15 cellular contexts compared by ENCODE assay signal in the genomic region with DNA sequence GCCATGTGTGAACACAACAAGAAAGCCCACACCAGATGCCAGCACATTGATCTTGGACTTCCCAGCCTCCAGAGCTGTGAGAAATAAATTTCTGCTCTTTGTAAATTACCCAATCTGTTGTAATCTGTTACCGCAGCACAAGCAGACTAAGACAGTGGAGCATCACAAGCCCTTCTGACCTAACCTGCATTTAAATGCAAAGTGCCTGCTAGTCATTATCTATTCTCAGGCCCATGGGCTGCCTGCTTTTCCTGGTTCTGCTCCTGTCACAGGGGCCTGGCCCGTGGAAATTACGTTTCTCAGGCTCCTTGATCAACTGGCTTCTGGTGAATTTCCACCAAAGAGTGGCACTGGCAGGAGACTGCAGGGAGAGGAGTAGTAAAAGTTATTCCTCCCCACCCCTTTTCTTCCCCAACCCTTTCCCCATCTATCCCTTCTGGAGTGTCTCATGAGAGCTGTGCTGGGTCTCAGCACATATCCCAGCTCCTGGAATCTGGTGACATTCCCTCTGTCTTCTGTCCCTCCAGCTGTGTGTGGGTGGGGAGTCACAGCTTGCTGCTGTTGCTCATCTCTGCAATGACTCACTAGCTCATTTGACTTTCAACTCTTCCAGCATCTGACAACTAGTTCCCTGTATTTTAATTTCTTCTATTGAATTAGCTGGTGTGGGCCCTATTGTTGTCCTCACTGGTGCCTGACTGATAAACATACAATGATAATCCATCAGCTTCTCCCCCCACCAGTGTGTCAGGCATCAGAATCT.
DNase-seq lines count a peak whose midpoint lies in the region; ATAC-seq and TF ChIP-seq lines count a peak whose summit lies in the region.
"Had no signal": no experiment of that assay in that cellular context is flagged by ENCODE, and none has a peak within 500 bp of the region (broad histone marks: within the 10 kb centered on the region; RNA-seq: fewer than 3 reads in every experiment).

No MANE protein-coding gene starts in this region.

- H4K8ac ChIP-seq in mesenchymal stem cell (ENCODE audit: low read length): no peak overlapping the region

- no peak overlapping the region for H3K18ac ChIP-seq in mesenchymal stem cell (ENCODE audit: low read depth in 1 of 2, low read length in 2 of 2)

- no peaks in the 10 kb centered on the region for H3K36me3 Mint-ChIP-seq in chondrocyte (ENCODE audit: low read depth)

- H3F3A ChIP-seq in MM.1S (ENCODE audit: insufficient read depth, low read length): no peaks in the 10 kb centered on the region

- no peaks in the 10 kb centered on the region for H3K9me3 ChIP-seq in HUES48 (ENCODE audit: control insufficient read depth, insufficient read depth, low read length)
- peaks cover 6% of the 10 kb centered on the region for H3K9me3 ChIP-seq in mesenchymal stem cell (ENCODE audit: control insufficient read depth, low read length)
- no peaks in the 10 kb centered on the region for H3K9me3 ChIP-seq in MM.1S (replicated peaks; ENCODE audit: insufficient read depth, low read length)
- H3K9me3 ChIP-seq: prostate gland had no signal

- no peak overlapping the region for H3K4me2 ChIP-seq in mesenchymal stem cell (ENCODE audit: low read length, poor library complexity, severe bottlenecking)
- H3K4me2 ChIP-seq in MM.1S (ENCODE audit: low read depth, low read length): no peak overlapping the region

- no peak overlapping the region for H3K14ac ChIP-seq in mesenchymal stem cell (ENCODE audit: low read length in 2 of 2)

- H3K9ac ChIP-seq in HUES48 (ENCODE audit: low read depth, low read length): no peak overlapping the region
- H3K9ac ChIP-seq in mesenchymal stem cell (ENCODE audit: low read length): peak overlapping the region; percentile 72
- H3K9ac ChIP-seq in MM.1S (ENCODE audit: low read length): no peak overlapping the region

- H2BK120ac ChIP-seq in mesenchymal stem cell (ENCODE audit: low read depth, low read length): no peak overlapping the region

- no peak overlapping the region for H2BK5ac ChIP-seq in mesenchymal stem cell (ENCODE audit: low read depth, low read length, poor library complexity, severe bottlenecking)

- no peak overlapping the region for H3K4ac ChIP-seq in mesenchymal stem cell (ENCODE audit: low read depth in 1 of 2, low read length in 2 of 2)

- H3K27me3 Mint-ChIP-seq in chondrocyte (ENCODE audit: low read depth): no peaks in the 10 kb centered on the region

- H3K4me1 Mint-ChIP-seq in chondrocyte (ENCODE audit: low read depth): peaks cover 28% of the 10 kb centered on the region

- H3K79me1 ChIP-seq in mesenchymal stem cell (replicated peaks; ENCODE audit: low read length, poor library complexity, severe bottlenecking): no peaks in the 10 kb centered on the region

- H3K27ac ChIP-seq in HUES48 (ENCODE audit: low read depth, low read length) (peak overlapping the region; percentile 93), mesenchymal stem cell (ENCODE audit: low read length, poor library complexity, severe bottlenecking) (no peak overlapping the region), MM.1S (ENCODE audit: low read length) (no peak overlapping the region)
- H3K27ac ChIP-seq: prostate gland had no signal

- WGBS in mesenchymal stem cell: 77% methylated on average over 1 of the region's 3 CpGs

- no peak overlapping the region for H2BK12ac ChIP-seq in mesenchymal stem cell (ENCODE audit: low read length in 2 of 2)

- no peak overlapping the region for H3K4me3 Mint-ChIP-seq in chondrocyte (ENCODE audit: unreplicated experiment)
- H3K4me3 Mint-ChIP-seq: activated naive CD4-positive, alpha-beta T cell treated with anti-CD3 and anti-CD28 coated beads for 36 hours; HFFc6 had no signal

- peaks cover 13% of the 10 kb centered on the region for H3K4me1 ChIP-seq in HUES48 (ENCODE audit: control insufficient read depth, insufficient read depth, low read length)
- peaks cover 19% of the 10 kb centered on the region for H3K4me1 ChIP-seq in mesenchymal stem cell (ENCODE audit: control insufficient read depth, insufficient read depth, low read depth, low read length)
- no peaks in the 10 kb centered on the region for H3K4me1 ChIP-seq in MM.1S (ENCODE audit: low read length)
- H3K4me1 ChIP-seq: prostate gland had no signal

- H2AFZ ChIP-seq in mesenchymal stem cell (ENCODE audit: low read depth, low read length) (no peak overlapping the region), MM.1S (ENCODE audit: low read length) (no peak overlapping the region)

- H3K9me2 ChIP-seq in MM.1S (replicated peaks; ENCODE audit: insufficient read depth, low read length): no peaks in the 10 kb centered on the region

- H3K23ac ChIP-seq in mesenchymal stem cell (ENCODE audit: low read length in 2 of 2): no peak overlapping the region

- H3K4me3 ChIP-seq in HUES48 (ENCODE audit: low read depth, low read length): no peak overlapping the region
- no peak overlapping the region for H3K4me3 ChIP-seq in mesenchymal stem cell (ENCODE audit: insufficient read depth in 1 of 2, low read depth in 1 of 2, low read length in 2 of 2)
- H3K4me3 ChIP-seq in MM.1S (ENCODE audit: low read length): no peak overlapping the region
- H3K4me3 ChIP-seq: lung, prostate gland had no signal

- H3K27me3 ChIP-seq in HUES48 (ENCODE audit: control insufficient read depth, insufficient read depth, low read length) (no peaks in the 10 kb centered on the region), mesenchymal stem cell (ENCODE audit: control insufficient read depth in 1 of 2, insufficient read depth in 1 of 2, low read length in 2 of 2) (no peaks in the 10 kb centered on the region), MM.1S (replicated peaks; ENCODE audit: insufficient read depth, low read length) (no peaks in the 10 kb centered on the region)

- no peaks in the 10 kb centered on the region for H3K36me3 ChIP-seq in HUES48 (ENCODE audit: control insufficient read depth, insufficient read depth, low read length)
- H3K36me3 ChIP-seq in mesenchymal stem cell (ENCODE audit: control insufficient read depth in 1 of 2, insufficient read depth in 2 of 2, low read depth in 1 of 2, low read length in 2 of 2): no peaks in the 10 kb centered on the region
- no peaks in the 10 kb centered on the region for H3K36me3 ChIP-seq in MM.1S (replicated peaks; ENCODE audit: insufficient read depth, low read length)
- H3K36me3 ChIP-seq: prostate gland had no signal

- H2BK15ac ChIP-seq in mesenchymal stem cell (ENCODE audit: low read depth, poor library complexity, severe bottlenecking): no peak overlapping the region

- H4K91ac ChIP-seq in mesenchymal stem cell (ENCODE audit: low read length): no peak overlapping the region

- DNase-seq in AG08395 (ENCODE audit: low spot score) (peak; percentile 87), chondrocyte (ENCODE audit: low spot score) (no peak), mesenchymal stem cell (peak; percentile 66), MM.1S (no peak), NCI-H774 (lab: John Stamatoyannopoulos, UW) (no peak)
- no peak for DNase-seq in activated CD4-positive, alpha-beta T cell treated with anti-CD3 and anti-CD28 coated beads, Interleukin-2, amount 50 U/mL, for 1 hour
- DNase-seq: activated naive CD4-positive, alpha-beta T cell treated with anti-CD3 and anti-CD28 coated beads for 36 hours; dermis blood vessel endothelial cell; HFFc6; NCI-H524; stimulated activated CD4-positive, alpha-beta T cell treated with anti-CD3 and anti-CD28 coated beads, Interleukin-4, amount 100 ng/mL, for 24 hours had no signal

- no peaks in the 10 kb centered on the region for H4K20me1 ChIP-seq in MM.1S (ENCODE audit: insufficient read depth, low read length)

- no peak for TF ChIP-seq CTCF in chondrocyte (IDR thresholded peaks at IDR 0.05)
- no peak for TF ChIP-seq CTCF in MM.1S (IDR thresholded peaks at IDR 0.05; ENCODE audit: low read length)

- no peak for ATAC-seq in HG02763 (IDR thresholded peaks at IDR 0.05; ENCODE audit: unreplicated experiment)

- H3K79me2 ChIP-seq in MM.1S (ENCODE audit: low read length): no peaks in the 10 kb centered on the region

- peak overlapping the region; percentile 57 for H2AK5ac ChIP-seq in mesenchymal stem cell (ENCODE audit: low read length, severe bottlenecking)

- peak overlapping the region; percentile 76 for H3K27ac Mint-ChIP-seq in chondrocyte (ENCODE audit: unreplicated experiment)
- H3K27ac Mint-ChIP-seq: activated naive CD4-positive, alpha-beta T cell treated with anti-CD3 and anti-CD28 coated beads for 36 hours; HFFc6 had no signal

- H3K9me3 Mint-ChIP-seq in chondrocyte (ENCODE audit: low read depth): no peaks in the 10 kb centered on the region
- H3K9me3 Mint-ChIP-seq: activated naive CD4-positive, alpha-beta T cell treated with anti-CD3 and anti-CD28 coated beads for 36 hours had no signal

Comparison
In these comparisons a context has a peak if more than half of its experiments do, and no peak if none do; other contexts are left out.
1. DNase-seq: peak in AG08395 (single experiment) and mesenchymal stem cell (single experiment); none in chondrocyte (single experiment), MM.1S (single experiment), NCI-H774 (single experiment) and activated CD4-positive, alpha-beta T cell treated with anti-CD3 and anti-CD28 coated beads, Interleukin-2, amount 50 U/mL, for 1 hour (single experiment).